ENCODE assay signal across 1 cellular context in genomic region chr10:32980558-32981468, GRCh38.
A peak's percentile ranks its signal among the peaks of the same experiment; 100 is the strongest.
TF ChIP-seq lines count a peak whose summit lies in the region.

No MANE protein-coding gene starts in this region.

TF ChIP-seq in HepG2, 621 proteins besides CTCF, POLR2A, EP300 and RAD21 (continued from another document and continues in another):
- no peak for TF ChIP-seq ZKSCAN1 (IDR thresholded peaks at IDR 0.05; ENCODE audit: low read length)
- no peak for TF ChIP-seq ZNF234 (CRISPR knock-in tag; conservative IDR thresholded peaks at IDR 0.05)
- peak; percentile 28 for TF ChIP-seq ZNF781 (CRISPR knock-in tag; IDR thresholded peaks at IDR 0.05; ENCODE audit: borderline replicate concordance, not compliant biosample characterization)
- peak; percentile 50; the same call in 1 of the 2 replicates for TF ChIP-seq HMG20A (CRISPR knock-in tag; IDR thresholded peaks at IDR 0.05; ENCODE audit: borderline replicate concordance)
- TF ChIP-seq MAZ (IDR thresholded peaks at IDR 0.05; ENCODE audit: borderline replicate concordance, low read depth, low read length): peak; percentile 57; the same call in 1 of the 2 replicates
- peak; percentile 78; the same call in 1 of the 2 replicates for TF ChIP-seq MAZ (CRISPR knock-in tag; IDR thresholded peaks at IDR 0.05; ENCODE audit: low read depth)
- TF ChIP-seq ARHGAP35 (CRISPR knock-in tag; IDR thresholded peaks at IDR 0.05; ENCODE audit: borderline replicate concordance): peak; percentile 80; the same call in 1 of the 2 replicates
- TF ChIP-seq KDM1A (CRISPR knock-in tag; IDR thresholded peaks at IDR 0.05): peak; percentile 51; the same call in 1 of the 2 replicates
- TF ChIP-seq NFE2 (CRISPR knock-in tag; IDR thresholded peaks at IDR 0.05): 0 out of 2 replicates have a peak, but pooled peaks have one; percentile 42
- peak; percentile 30; the same call in 1 of the 2 replicates for TF ChIP-seq CREM (IDR thresholded peaks at IDR 0.05)
- no peak for TF ChIP-seq CREM (CRISPR knock-in tag; IDR thresholded peaks at IDR 0.05)
- peak; percentile 54; the same call in 1 of the 2 replicates for TF ChIP-seq ZNF639 (CRISPR knock-in tag; conservative IDR thresholded peaks at IDR 0.05)
- TF ChIP-seq HIC2 (CRISPR knock-in tag; IDR thresholded peaks at IDR 0.05; ENCODE audit: low read depth): peak; percentile 65; the same call in 1 of the 2 replicates
- TF ChIP-seq ZMYM4 (CRISPR knock-in tag; IDR thresholded peaks at IDR 0.05): peak; percentile 88
- peak; percentile 96 for TF ChIP-seq SAP130 (CRISPR knock-in tag; IDR thresholded peaks at IDR 0.05; ENCODE audit: low read depth)
- no peak for TF ChIP-seq NFKBIZ (CRISPR knock-in tag; IDR thresholded peaks at IDR 0.05)
- no peak for TF ChIP-seq NONO (IDR thresholded peaks at IDR 0.05)
- TF ChIP-seq NONO (CRISPR knock-in tag; conservative IDR thresholded peaks at IDR 0.05): peak; percentile 71
- TF ChIP-seq ZBTB39 (CRISPR knock-in tag; IDR thresholded peaks at IDR 0.05): no peak
- TF ChIP-seq ZSCAN29 (CRISPR knock-in tag; conservative IDR thresholded peaks at IDR 0.05): peak; percentile 35; the same call in 1 of the 2 replicates
- TF ChIP-seq PCBP1 (IDR thresholded peaks at IDR 0.05; ENCODE audit: borderline replicate concordance, low read depth, low read length): no peak
- 0 out of 2 replicates have a peak, but pooled peaks have one; percentile 20 for TF ChIP-seq ZNF124 (CRISPR knock-in tag; IDR thresholded peaks at IDR 0.05)
- TF ChIP-seq ATF6 (CRISPR knock-in tag; conservative IDR thresholded peaks at IDR 0.05): 0 out of 2 replicates have a peak, but pooled peaks have one; percentile 66
- TF ChIP-seq ATRX (CRISPR knock-in tag; IDR thresholded peaks at IDR 0.05; ENCODE audit: borderline replicate concordance): no peak
- TF ChIP-seq HNF1B (CRISPR knock-in tag; IDR thresholded peaks at IDR 0.05): peak; percentile 75
- TF ChIP-seq ATF4 (CRISPR knock-in tag; IDR thresholded peaks at IDR 0.05): peak in 1 of 2 experiments; percentile 56; a peak in 1 of 4 replicates
- no peak for TF ChIP-seq FOXA1 (IDR thresholded peaks at IDR 0.05)
- peak; percentile 47 for TF ChIP-seq FOXA1 (CRISPR knock-in tag; IDR thresholded peaks at IDR 0.05)
- TF ChIP-seq KAT8 (CRISPR knock-in tag; IDR thresholded peaks at IDR 0.05): peak; percentile 90
- TF ChIP-seq ZFX (CRISPR knock-in tag; IDR thresholded peaks at IDR 0.05; ENCODE audit: low read depth): peak; percentile 91
- no peak for TF ChIP-seq ZNF775 (CRISPR knock-in tag; IDR thresholded peaks at IDR 0.05; ENCODE audit: borderline replicate concordance)
- peak; percentile 75 for TF ChIP-seq KDM3A (CRISPR knock-in tag; IDR thresholded peaks at IDR 0.05; ENCODE audit: low read depth)
- TF ChIP-seq ZNF318 (CRISPR knock-in tag; IDR thresholded peaks at IDR 0.05): no peak
- TF ChIP-seq ZNF331 (CRISPR knock-in tag; IDR thresholded peaks at IDR 0.05): peak; percentile 92
- TF ChIP-seq ZNF136 (CRISPR knock-in tag; IDR thresholded peaks at IDR 0.05; ENCODE audit: low read depth): no peak
- TF ChIP-seq NR2F6 (IDR thresholded peaks at IDR 0.05): no peak; the same call in 1 of the 2 replicates
- TF ChIP-seq NR2F6 (CRISPR knock-in tag; IDR thresholded peaks at IDR 0.05): peak; percentile 59; the same call in 1 of the 2 replicates
- no peak for TF ChIP-seq ADNP (CRISPR knock-in tag; IDR thresholded peaks at IDR 0.05)
- peak; percentile 56; the same call in 1 of the 2 replicates for TF ChIP-seq HNRNPL (IDR thresholded peaks at IDR 0.05; ENCODE audit: low read depth, low read length)
- TF ChIP-seq GATAD1 (CRISPR knock-in tag; IDR thresholded peaks at IDR 0.05): peak; percentile 76
- no peak for TF ChIP-seq ZNF616 (CRISPR knock-in tag; IDR thresholded peaks at IDR 0.05; ENCODE audit: low read depth)
- TF ChIP-seq WIZ (CRISPR knock-in tag; IDR thresholded peaks at IDR 0.05): no peak
- peak; percentile 73; the same call in 1 of the 2 replicates for TF ChIP-seq BORCS8-MEF2B (CRISPR knock-in tag; IDR thresholded peaks at IDR 0.05)
- 0 out of 2 replicates have a peak, but pooled peaks have one; percentile 70 for TF ChIP-seq PRMT3 (CRISPR knock-in tag; IDR thresholded peaks at IDR 0.05; ENCODE audit: borderline replicate concordance, low read depth)
- peak; percentile 84; the same call in 1 of the 2 replicates for TF ChIP-seq KDM4B (CRISPR knock-in tag; IDR thresholded peaks at IDR 0.05)
- no peak for TF ChIP-seq ZNF547 (CRISPR knock-in tag; IDR thresholded peaks at IDR 0.05)
- no peak for TF ChIP-seq ZNF83 (CRISPR knock-in tag; IDR thresholded peaks at IDR 0.05; ENCODE audit: borderline replicate concordance)
